Comparison of ENCODE assay signal across 17 cellular contexts in genomic region chr15:100705065-100705464, GRCh38.
DNase-seq lines count a peak whose midpoint lies in the region; ATAC-seq and TF ChIP-seq lines count a peak whose summit lies in the region.
"Had no signal": no experiment of that assay in that cellular context is flagged by ENCODE, and none has a peak within 500 bp of the region (broad histone marks: within the 10 kb centered on the region; RNA-seq: fewer than 3 reads in every experiment).

No MANE protein-coding gene starts in this region.

- no peaks in the 10 kb centered on the region for H3K9me3 ChIP-seq in HCT116 (ENCODE audit: control insufficient read depth in 1 of 2, insufficient read depth in 1 of 2, low read depth in 1 of 2, low read length in 2 of 2)
- H3K9me3 ChIP-seq: A549, SJSA1 had no signal

- BruUV-seq in HCT116 (replicated peaks; lab: Mats Ljungman, UMichigan) = no TSS peak

- TF ChIP-seq POLR2A in HCT116 (IDR thresholded peaks at IDR 0.05; ENCODE audit: borderline replicate concordance, extremely low read depth, insufficient read depth, insufficient read length) = no peak

- no peak overlapping the region for H2AFZ ChIP-seq in ACC112 (ENCODE audit: low read length, unreplicated experiment)
- no peak overlapping the region for H2AFZ ChIP-seq in HCT116 (ENCODE audit: low read depth, low read length, poor library complexity, severe bottlenecking)

- TF ChIP-seq CTCF in HCT116 (IDR thresholded peaks at IDR 0.05 in 2 of 3, conservative IDR thresholded peaks at IDR 0.05 in 1 of 3; ENCODE audit: borderline replicate concordance in 1 of 3, insufficient read depth in 1 of 3, low read depth in 2 of 3, low read length in 2 of 3) (no peak), brain microvascular endothelial cell (IDR thresholded peaks at IDR 0.05; ENCODE audit: low read depth, low read length, missing control alignments) (no peak)

- H3K36me3 ChIP-seq in ACC112 (ENCODE audit: insufficient read depth, low read length) (no peaks in the 10 kb centered on the region), HCT116 (ENCODE audit: control insufficient read depth in 1 of 2, insufficient read depth in 2 of 2, low read length in 2 of 2) (no peaks in the 10 kb centered on the region), brain microvascular endothelial cell (replicated peaks) (no peaks in the 10 kb centered on the region)
- H3K36me3 ChIP-seq: SJSA1 had no signal

- POLR2A ChIA-PET in HCT116 (lab: Charles Lee) = no interaction called here

- no peaks in the 10 kb centered on the region for H3K27me3 ChIP-seq in ACC112 (ENCODE audit: insufficient read depth, low read length)
- no peaks in the 10 kb centered on the region for H3K27me3 ChIP-seq in HCT116 (ENCODE audit: insufficient read depth, low read length)
- no peaks in the 10 kb centered on the region for H3K27me3 ChIP-seq in brain microvascular endothelial cell (replicated peaks)
- H3K27me3 ChIP-seq: SJSA1 had no signal

- in situ Hi-C loops in brain microvascular endothelial cell (cut with HindIII; ENCODE audit: low pct_ligation_motif_present, low sequenced_read_pairs) = no loop called here

- no peak for DNase-seq in HCT116 (ENCODE audit: low read depth, low spot score)
- no peak for DNase-seq in brain microvascular endothelial cell
- DNase-seq in left lobe of liver (ENCODE audit: low spot score) = peak; percentile 30
- no peak for DNase-seq in NCI-H226
- no peak for DNase-seq in DMS79 treated with DMSO at 0.1 percent for 48 hours (lab: John Stamatoyannopoulos, UW)
- DNase-seq in NCI-H524 treated with DMSO at 0.1 percent for 48 hours (lab: John Stamatoyannopoulos, UW) = no peak
- no peak for DNase-seq in activated naive CD4-positive, alpha-beta T cell treated with anti-CD3 and anti-CD28 coated beads, Interleukin-2, amount 50 U/mL, for 16 hours
- DNase-seq: COR-L47; DMS153; H9; NCI-H1417; NCI-H187 treated with DMSO at 0.1 percent for 48 hours; NK-92 treated with Interleukin-12 subunit alpha and Interleukin-12 subunit beta, amount 100 ng/mL, for 24 hours had no signal

- intact Hi-C loops in HCT116 (cut with micrococcal nuclease) = no loop called here

- H3K79me2 ChIP-seq in ACC112 (ENCODE audit: control insufficient read depth, insufficient read depth, low read length, unreplicated experiment) (no peaks in the 10 kb centered on the region), HCT116 (ENCODE audit: insufficient read depth, low read length) (no peaks in the 10 kb centered on the region)

- ATAC-seq in HCT116 (peak; percentile 30; the same call in 1 of the 2 replicates), left lobe of liver (no peak)

- CTCF ChIA-PET in HCT116 (lab: Charles Lee) = no interaction called here

- TF ChIP-seq RAD21 in HCT116 (IDR thresholded peaks at IDR 0.05; ENCODE audit: low read depth) = no peak

- H3K9ac ChIP-seq in HCT116 (ENCODE audit: low read length) = no peak overlapping the region

- H3K27ac ChIP-seq in ACC112 (ENCODE audit: low read depth, low read length) = peak overlapping the region; percentile 74
- H3K27ac ChIP-seq in HCT116 (ENCODE audit: low read depth, low read length) = no peak overlapping the region
- H3K27ac ChIP-seq in brain microvascular endothelial cell = peak overlapping the region; percentile 11
- H3K27ac ChIP-seq: C4-2B, SJSA1 had no signal

- no peaks in the 10 kb centered on the region for H4K20me1 ChIP-seq in HCT116 (ENCODE audit: insufficient read depth)

- H3K4me1 ChIP-seq in ACC112 (ENCODE audit: control insufficient read depth, insufficient read depth, low read length, unreplicated experiment) = peaks cover 25% of the 10 kb centered on the region
- peaks cover 0 to 25% of the 10 kb centered on the region in 2 experiments; a peak in 2 of 4 replicates for H3K4me1 ChIP-seq in HCT116 (ENCODE audit: control insufficient read depth in 1 of 2, insufficient read depth in 2 of 2, low read length in 2 of 2)
- H3K4me1 ChIP-seq: A549 had no signal

- no peaks in the 10 kb centered on the region for H3K9me2 ChIP-seq in HCT116 (ENCODE audit: insufficient read depth)

- H3K4me2 ChIP-seq in HCT116 (ENCODE audit: low read length) = peak overlapping the region; percentile 43
- H3K4me2 ChIP-seq: A549 had no signal

- H3K4me3 ChIP-seq in ACC112 (ENCODE audit: low read depth, low read length) (no peak overlapping the region), HCT116 (replicated peaks in 1 of 2; ENCODE audit: low read depth in 1 of 2, low read length in 2 of 2) (no peak overlapping the region), brain microvascular endothelial cell (ENCODE audit: low read depth, low read length) (no peak overlapping the region)
- H3K4me3 ChIP-seq: A549, SJSA1 had no signal

- RAD21 ChIA-PET in HCT116 (lab: Charles Lee; ENCODE audit: low non-redundant PET in 1 of 2, low total read pairs in 2 of 2, uncharacterized antibody in 2 of 2, unreplicated experiment in 2 of 2) = no interaction called here

TF ChIP-seq in HCT116, 20 proteins besides CTCF, POLR2A, EP300 and RAD21:
- TF ChIP-seq ZNF274 (IDR thresholded peaks at IDR 0.05; ENCODE audit: low read depth, low read length) = no peak
- no peak for TF ChIP-seq SP1 (IDR thresholded peaks at IDR 0.05; ENCODE audit: low read depth)
